In genomic region chr17:7477392-7478275, GRCh38 we compare ENCODE assay signal across 9 cellular contexts. TPM values are rescaled to one million over a fixed set of nuclear protein-coding genes. Genes with fewer than 3 reads are reported as not detected.
DNase-seq lines count a peak whose midpoint lies in the region; ATAC-seq and TF ChIP-seq lines count a peak whose summit lies in the region.
"Had no signal": no experiment of that assay in that cellular context is flagged by ENCODE, and none has a peak within 500 bp of the region (broad histone marks: within the 10 kb centered on the region; RNA-seq: fewer than 3 reads in every experiment).

No MANE protein-coding gene starts in this region.

- ATAC-seq in stimulated activated naive CD8-positive, alpha-beta T cell treated with anti-CD3 and anti-CD28 coated beads, Interleukin-15, amount 100 ng/mL, for 72 hours: peak; percentile 3
- ATAC-seq in GM19467 (IDR thresholded peaks at IDR 0.05; ENCODE audit: unreplicated experiment): no peak
- no peak for ATAC-seq in GM21528 (IDR thresholded peaks at IDR 0.05; ENCODE audit: low FRiP score, unreplicated experiment)

- H3K27ac ChIP-seq in SK-N-SH (ENCODE audit: low read depth in 2 of 2, low read length in 1 of 2): no peak overlapping the region; a peak in 1 of 4 replicates
- H3K27ac ChIP-seq in coronary artery: peak overlapping the region; percentile 99 to 100
- peak overlapping the region; percentile 96 to 97 for H3K27ac ChIP-seq in liver (ENCODE audit: low read depth in 1 of 2, low read length in 2 of 2)

- DNase-seq in GM04503 (ENCODE audit: low read depth): peak; percentile 77
- peak; percentile 54 for DNase-seq in SK-N-SH
- DNase-seq in coronary artery (ENCODE audit: low spot score): no peak
- DNase-seq in stimulated activated naive CD8-positive, alpha-beta T cell treated with anti-CD3 and anti-CD28 coated beads, Interleukin-15, amount 100 ng/mL, for 72 hours: no peak
- no peak for DNase-seq in middle frontal gyrus (ENCODE audit: extremely low spot score, low spot score)

- no peaks in the 10 kb centered on the region for H3K27me3 Mint-ChIP-seq in stimulated activated naive CD8-positive, alpha-beta T cell treated with anti-CD3 and anti-CD28 coated beads, Interleukin-15, amount 100 ng/mL, for 72 hours

- H3K27me3 ChIP-seq in SK-N-SH (ENCODE audit: insufficient read depth): no peaks in the 10 kb centered on the region
- H3K27me3 ChIP-seq in liver (ENCODE audit: control insufficient read depth in 4 of 4, insufficient read depth in 4 of 4, low read length in 3 of 4): no peaks in the 10 kb centered on the region

- POLR2A ChIA-PET in SK-N-SH (lab: Yijun Ruan, JAX): interaction anchor here (1.4 to 2.1 kb wide), 2 partner anchors 23 to 37 kb away, joined by 6 to 9 read pairs; partner anchors contain the start of gene FGF11

- H4K20me1 ChIP-seq in SK-N-SH (ENCODE audit: insufficient read depth): peaks cover 54% of the 10 kb centered on the region

- H3K4me1 ChIP-seq in SK-N-SH (ENCODE audit: control insufficient read depth in 1 of 2, insufficient read depth in 2 of 2, low read depth in 1 of 2, low read length in 1 of 2) (peaks cover 25 to 26% of the 10 kb centered on the region in 2 experiments; a peak in 2 of 4 replicates), liver (ENCODE audit: control insufficient read depth in 4 of 4, insufficient read depth in 4 of 4, low read length in 3 of 4) (peaks cover 13 to 53% (median 37%) of the 10 kb centered on the region in 4 donors)

- TF ChIP-seq CTCF in SK-N-SH (IDR thresholded peaks at IDR 0.05): no peak
- TF ChIP-seq CTCF in coronary artery (IDR thresholded peaks at IDR 0.05): no peak
- no peak for TF ChIP-seq CTCF in liver (IDR thresholded peaks at IDR 0.05; ENCODE audit: low read depth, low read length, missing input control)

- H3K4me2 ChIP-seq in SK-N-SH: peak overlapping the region; percentile 95

- TF ChIP-seq RAD21 in SK-N-SH (IDR thresholded peaks at IDR 0.05; ENCODE audit: low read length) (no peak), liver (IDR thresholded peaks at IDR 0.05) (no peak)

- peak overlapping the region; percentile 97 for H3K9ac ChIP-seq in SK-N-SH
- peak overlapping the region in 1 of 2 donors; percentile 12 for H3K9ac ChIP-seq in liver (ENCODE audit: low read depth in 1 of 2, low read length in 2 of 2)

- H2AFZ ChIP-seq in SK-N-SH (ENCODE audit: low read depth): no peak overlapping the region

- CTCF ChIA-PET in SK-N-SH (lab: Yijun Ruan, JAX): interaction anchor here (0.9 to 2.3 kb wide), 3 partner anchors 40 to 84 kb away, joined by 3 to 11 read pairs (median 4); partner anchors contain the start of genes SENP3 and TMEM256

- H3F3A ChIP-seq in SK-N-SH (replicated peaks; ENCODE audit: insufficient read depth): peaks cover 15% of the 10 kb centered on the region

- H3K4me3 ChIP-seq in SK-N-SH (ENCODE audit: low read depth in 2 of 2, low read length in 1 of 2): peak overlapping the region; percentile 72 to 77
- peak overlapping the region; percentile 96 for H3K4me3 ChIP-seq in coronary artery
- peak overlapping the region in 2 of 3 donors; percentile 63 to 96 for H3K4me3 ChIP-seq in liver (ENCODE audit: low read depth in 1 of 3, low read length in 3 of 3)

- H3K27ac Mint-ChIP-seq in stimulated activated naive CD8-positive, alpha-beta T cell treated with anti-CD3 and anti-CD28 coated beads, Interleukin-15, amount 100 ng/mL, for 72 hours: peak overlapping the region; percentile 78 to 90

- 91% methylated on average over 23 of the region's 26 CpGs for WGBS in SK-N-SH (ENCODE audit: low lambda C conversion rate)
- 64% methylated on average over 26 of the region's 26 CpGs for WGBS in liver

- H3K9me2 ChIP-seq in SK-N-SH: no peaks in the 10 kb centered on the region

- no peaks in the 10 kb centered on the region for H3K9me3 Mint-ChIP-seq in stimulated activated naive CD8-positive, alpha-beta T cell treated with anti-CD3 and anti-CD28 coated beads, Interleukin-15, amount 100 ng/mL, for 72 hours

- peaks cover 75% of the 10 kb centered on the region for H3K4me1 Mint-ChIP-seq in stimulated activated naive CD8-positive, alpha-beta T cell treated with anti-CD3 and anti-CD28 coated beads, Interleukin-15, amount 100 ng/mL, for 72 hours

- H3K9me3 ChIP-seq in SK-N-SH (no peaks in the 10 kb centered on the region), liver (ENCODE audit: control insufficient read depth in 4 of 4, low read length in 3 of 4) (no peaks in the 10 kb centered on the region)

- H3K4me3 Mint-ChIP-seq in stimulated activated naive CD8-positive, alpha-beta T cell treated with anti-CD3 and anti-CD28 coated beads, Interleukin-15, amount 100 ng/mL, for 72 hours: peak overlapping the region; percentile 89 to 99

- H3K36me3 ChIP-seq in SK-N-SH (replicated peaks in 1 of 2; ENCODE audit: control insufficient read depth in 1 of 2, insufficient read depth in 2 of 2, low read length in 1 of 2) (no peaks in the 10 kb centered on the region), liver (ENCODE audit: control insufficient read depth in 4 of 4, insufficient read depth in 3 of 4, low read depth in 1 of 4, low read length in 3 of 4) (no peaks in the 10 kb centered on the region)

- H3K79me2 ChIP-seq in SK-N-SH (ENCODE audit: insufficient read depth): peaks cover 93% of the 10 kb centered on the region

- no peak for TF ChIP-seq EP300 in SK-N-SH (IDR thresholded peaks at IDR 0.05; ENCODE audit: borderline replicate concordance in 1 of 2, low read depth in 1 of 2, low read length in 1 of 2)

TF ChIP-seq in SK-N-SH, 30 proteins besides CTCF, POLR2A, EP300 and RAD21:
- TF ChIP-seq TAF1 (IDR thresholded peaks at IDR 0.05; ENCODE audit: borderline replicate concordance, low read depth, low read length) (no peak), MXI1 (IDR thresholded peaks at IDR 0.05; ENCODE audit: low read depth, low read length) (peak; percentile 52; the same call in 1 of the 2 replicates)

TF ChIP-seq in liver, 16 proteins besides CTCF, POLR2A, EP300 and RAD21:
- TF ChIP-seq TAF1 (conservative IDR thresholded peaks at IDR 0.05): no peak
- TF ChIP-seq, protein P1, sequence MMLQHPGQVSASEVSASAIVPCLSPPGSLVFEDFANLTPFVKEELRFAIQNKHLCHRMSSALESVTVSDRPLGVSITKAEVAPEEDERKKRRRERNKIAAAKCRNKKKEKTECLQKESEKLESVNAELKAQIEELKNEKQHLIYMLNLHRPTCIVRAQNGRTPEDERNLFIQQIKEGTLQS (IDR thresholded peaks at IDR 0.05): no peak
- TF ChIP-seq NR2F2 (IDR thresholded peaks at IDR 0.05): no peak
- TF ChIP-seq JUND (IDR thresholded peaks at IDR 0.05): no peak
- no peak for TF ChIP-seq SP1 (IDR thresholded peaks at IDR 0.05)
- TF ChIP-seq HNF4A (conservative IDR thresholded peaks at IDR 0.05): no peak

RNA-seq across cellular contexts. Expression of gene ZBTB4, which starts 1.8 kb away (rescaled TPM):
- polyA plus RNA-seq in SK-N-SH (2012; rRNA removed) (11.4 and 12.8 TPM in 2 replicates), liver (1 to 10 TPM; 1.5 to 5.7 TPM)
- polyA plus RNA-seq in SK-N-SH (2012; cell fraction: cytosol; rRNA removed): 9.2 and 12.2 TPM in 2 replicates
- 22.1 and 27.1 TPM in 2 replicates for polyA plus RNA-seq in SK-N-SH (2012; cell fraction: nucleus; rRNA removed)
- total RNA-seq in liver: 1 to 10 TPM; 4.6 to 6.0 TPM

RNA-seq across cellular contexts. Expression of gene SLC35G6, which starts 3.6 kb away (rescaled TPM):
- polyA plus RNA-seq in SK-N-SH (2012; rRNA removed): not detected in 2 replicates
- polyA plus RNA-seq in SK-N-SH (2012; cell fraction: cytosol; rRNA removed): 0.03 TPM in 1 of 2 replicates, not detected in the other
- not detected in 2 replicates for polyA plus RNA-seq in SK-N-SH (2012; cell fraction: nucleus; rRNA removed)
- total RNA-seq in liver: not detected
- not detected for polyA plus RNA-seq in liver
- total RNA-seq: NCI-H460 had no signal

RNA-seq across cellular contexts. Expression of gene POLR2A, which starts 6.5 kb away (rescaled TPM):
- 19.0 and 37.3 TPM in 2 replicates for polyA plus RNA-seq in SK-N-SH (2012; rRNA removed)
- polyA plus RNA-seq in SK-N-SH (2012; cell fraction: cytosol; rRNA removed): 16.7 and 21.1 TPM in 2 replicates
- 90.5 and 92.5 TPM in 2 replicates for polyA plus RNA-seq in SK-N-SH (2012; cell fraction: nucleus; rRNA removed)
- 10 to 100 TPM; 53.5 to 54.4 TPM for total RNA-seq in liver
- polyA plus RNA-seq in liver: 10 to 100 TPM; 13.3 to 16.2 TPM

RNA-seq across cellular contexts. Expression of gene CHRNB1, which starts 32.8 kb away (rescaled TPM):
- polyA plus RNA-seq in SK-N-SH (2012; rRNA removed) (26.8 and 29.7 TPM in 2 replicates), liver (10 to 100 TPM in 1 of 2 donors, 1 to 10 TPM in 1; 7.0 to 11.5 TPM)
- polyA plus RNA-seq in SK-N-SH (2012; cell fraction: cytosol; rRNA removed): 26.0 and 28.7 TPM in 2 replicates
- polyA plus RNA-seq in SK-N-SH (2012; cell fraction: nucleus; rRNA removed): 5.3 and 6.9 TPM in 2 replicates
- total RNA-seq in liver: 1 to 10 TPM; 4.2 to 7.4 TPM

RNA-seq across cellular contexts. Expression of gene FGF11, which starts 38.3 kb away (rescaled TPM):
- polyA plus RNA-seq in SK-N-SH (2012; rRNA removed) (1.9 and 2.5 TPM in 2 replicates), liver (under 1 TPM; 0.17 to 0.21 TPM)
- 1.5 and 1.8 TPM in 2 replicates for polyA plus RNA-seq in SK-N-SH (2012; cell fraction: cytosol; rRNA removed)
- polyA plus RNA-seq in SK-N-SH (2012; cell fraction: nucleus; rRNA removed): 7.9 and 11.0 TPM in 2 replicates
- under 1 TPM; 0.19 to 0.25 TPM for total RNA-seq in liver

Comparison
In these comparisons a context has a peak if more than half of its experiments do, and no peak if none do; other contexts are left out.
1. DNase-seq: peak in GM04503 (single experiment) and SK-N-SH (single experiment); none in coronary artery (single experiment), stimulated activated naive CD8-positive, alpha-beta T cell treated with anti-CD3 and anti-CD28 coated beads, Interleukin-15, amount 100 ng/mL, for 72 hours (0 of 2) and middle frontal gyrus (single experiment).
2. H3K27ac ChIP-seq: peak in coronary artery (2 of 2) and liver (2 of 2); none in SK-N-SH (0 of 2).
3. Peak in every context shown above with its lines, with median percentiles within 50 percentile points of each other: H3K4me3 ChIP-seq.